ENCODE assay signal across 14 cellular contexts in the genomic region with DNA sequence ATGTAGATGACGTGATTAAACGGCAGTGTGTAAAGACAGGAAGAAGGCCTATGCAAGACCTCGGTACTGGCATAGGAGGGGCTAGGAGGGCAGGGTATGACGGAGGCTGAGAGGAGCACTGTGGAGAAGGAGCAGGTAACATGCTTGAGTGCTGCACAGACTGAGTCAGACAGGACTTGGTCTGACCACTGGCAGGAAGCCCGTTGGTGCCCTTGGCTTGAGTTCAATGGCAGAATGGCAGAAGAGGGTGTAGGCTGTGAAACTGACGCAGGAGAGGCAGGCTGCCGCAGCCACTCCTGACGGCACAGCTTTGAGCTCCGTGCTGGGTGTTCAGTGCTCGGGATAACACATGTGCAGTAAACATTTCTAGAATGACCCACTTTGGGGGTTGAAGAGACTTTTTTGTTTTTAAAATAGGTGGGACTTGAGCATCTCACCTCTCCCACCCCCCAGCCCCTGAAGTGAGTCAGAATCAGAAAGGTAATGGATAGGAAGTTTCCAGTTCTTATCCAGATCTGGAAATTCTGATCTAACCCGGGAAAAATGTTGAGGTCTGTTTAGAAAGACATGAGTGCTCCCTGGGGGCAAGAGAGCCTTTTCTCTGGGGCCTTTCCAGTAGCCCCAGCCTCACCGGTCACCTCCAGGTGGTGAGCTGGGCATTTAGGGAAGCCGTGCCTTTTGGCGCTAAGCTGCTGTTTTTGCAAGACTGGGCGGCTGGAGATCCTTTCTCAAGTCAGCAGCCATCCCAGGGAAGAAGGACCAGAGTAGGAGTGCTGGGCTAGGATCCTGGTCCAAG.
A peak's percentile ranks its signal among the peaks of the same experiment; 100 is the strongest.
DNase-seq lines count a peak whose midpoint lies in the region; ATAC-seq and TF ChIP-seq lines count a peak whose summit lies in the region.
"Had no signal": no experiment of that assay in that cellular context is flagged by ENCODE, and none has a peak within 500 bp of the region (broad histone marks: within the 10 kb centered on the region; RNA-seq: fewer than 3 reads in every experiment).

No MANE protein-coding gene starts in this region.

- H3K18ac ChIP-seq in H9 (ENCODE audit: insufficient read length, low read depth, low read length), result peak overlapping the region; percentile 48

- no peaks in the 10 kb centered on the region for H3K23me2 ChIP-seq in H9 (ENCODE audit: insufficient read length, low read depth, low read length, poor library complexity, severe bottlenecking)

- no peak overlapping the region for H2BK15ac ChIP-seq in H9 (ENCODE audit: low read depth, low read length)

- H3K9me3 ChIP-seq in H9 (ENCODE audit: control insufficient read depth, low read depth, low read length), result no peaks in the 10 kb centered on the region
- H3K9me3 ChIP-seq in psoas muscle, result no peaks in the 10 kb centered on the region

- H2BK120ac ChIP-seq in H9 (ENCODE audit: low read depth, low read length, poor library complexity, severe bottlenecking), result no peak overlapping the region

- H3K27ac ChIP-seq in H9 (ENCODE audit: insufficient read length, low read depth, low read length), result no peak overlapping the region
- no peak overlapping the region for H3K27ac ChIP-seq in psoas muscle
- H3K27ac ChIP-seq: hepatocyte, SK-N-MC had no signal

- H3K4me2 ChIP-seq in H9 (ENCODE audit: insufficient read depth, insufficient read length, low read length), result no peak overlapping the region
- H3K4me2 ChIP-seq: hepatocyte had no signal

- H4K8ac ChIP-seq in H9 (replicated peaks; ENCODE audit: insufficient read length, low read depth, low read length), result no peak overlapping the region

- no peak overlapping the region for H4K91ac ChIP-seq in H9 (ENCODE audit: insufficient read length, low read depth, low read length)

- H3K4me3 ChIP-seq in epithelial cell of proximal tubule (ENCODE audit: low read depth, low read length) (peak overlapping the region; percentile 1), psoas muscle (no peak overlapping the region)
- H3K4me3 ChIP-seq: hepatocyte, SK-N-MC had no signal

- intact Hi-C loops in psoas muscle (cut with DNase I), result loop anchor here (5.0 to 10.0 kb wide), 3 partner anchors 686 to 908 kb away; no protein-coding TSS in a partner anchor

- no peaks in the 10 kb centered on the region for H3K4me1 ChIP-seq in H9 (ENCODE audit: insufficient read depth, low read length)
- no peaks in the 10 kb centered on the region for H3K4me1 ChIP-seq in psoas muscle

- no peak overlapping the region for H3T11ph ChIP-seq in H9 (ENCODE audit: low read length)

- H3K4me3 Mint-ChIP-seq in H9, result no peak overlapping the region
- H3K4me3 Mint-ChIP-seq: activated naive CD4-positive, alpha-beta T cell treated with anti-CD3 and anti-CD28 coated beads, Interleukin-2, amount 50 U/mL, for 24 hours; CD4-positive, CD25-positive, alpha-beta regulatory T cell had no signal

- no peak overlapping the region for H2AK5ac ChIP-seq in H9 (ENCODE audit: insufficient read length, low read length)

- H3K14ac ChIP-seq in H9 (ENCODE audit: insufficient read depth, low read length), result peak overlapping the region; percentile 69; the same call in 1 of the 2 replicates

- no peak overlapping the region for H2BK20ac ChIP-seq in H9 (ENCODE audit: low read depth, low read length, poor library complexity, severe bottlenecking)

- no peak for DNase-seq in H9
- DNase-seq in RPMI7951 (ENCODE audit: low read depth), result peak; percentile 87
- DNase-seq in epithelial cell of proximal tubule (ENCODE audit: low read depth), result peak; percentile 81
- peak; percentile 48 to 61 for DNase-seq in psoas muscle
- no peak for DNase-seq in SW 1271 (lab: John Stamatoyannopoulos, UW)
- no peak for DNase-seq in activated CD8-positive, alpha-beta memory T cell treated with anti-CD3 and anti-CD28 coated beads, Interleukin-2, amount 50 U/mL, for 48 hours
- DNase-seq in GM19240 (ENCODE audit: insufficient read length, low spot score), result no peak
- no peak for DNase-seq in NCI-H1694 treated with DMSO at 0.1 percent for 48 hours (lab: John Stamatoyannopoulos, UW)
- DNase-seq: CD4-positive, CD25-positive, alpha-beta regulatory T cell; effector CD8-positive, alpha-beta T cell; NCI-H446 had no signal

- peaks cover 3 to 7% of the 10 kb centered on the region in 2 experiments; a peak in 3 of 5 replicates for H3K9me3 Mint-ChIP-seq in H9
- H3K9me3 Mint-ChIP-seq: activated naive CD4-positive, alpha-beta T cell treated with anti-CD3 and anti-CD28 coated beads, Interleukin-2, amount 50 U/mL, for 24 hours; CD4-positive, CD25-positive, alpha-beta regulatory T cell had no signal

- no peak overlapping the region for H3K27ac Mint-ChIP-seq in H9
- H3K27ac Mint-ChIP-seq: activated naive CD4-positive, alpha-beta T cell treated with anti-CD3 and anti-CD28 coated beads, Interleukin-2, amount 50 U/mL, for 24 hours; CD4-positive, CD25-positive, alpha-beta regulatory T cell had no signal

- H3K79me1 ChIP-seq in H9 (ENCODE audit: insufficient read depth, low read depth, low read length, poor library complexity, severe bottlenecking), result no peaks in the 10 kb centered on the region

- peaks cover 0 to 7% (median 0%) of the 10 kb centered on the region in 3 experiments; a peak in 4 of 7 replicates for H3K36me3 Mint-ChIP-seq in H9 (ENCODE audit: insufficient read depth in 1 of 3, low read depth in 3 of 3)
- H3K36me3 Mint-ChIP-seq: activated naive CD4-positive, alpha-beta T cell treated with anti-CD3 and anti-CD28 coated beads, Interleukin-2, amount 50 U/mL, for 24 hours; CD4-positive, CD25-positive, alpha-beta regulatory T cell had no signal

- TF ChIP-seq CTCF in H9 (conservative IDR thresholded peaks at IDR 0.05), result no peak
- TF ChIP-seq CTCF in epithelial cell of proximal tubule (conservative IDR thresholded peaks at IDR 0.05; ENCODE audit: low read depth, low read length), result no peak
- no peak for TF ChIP-seq CTCF in psoas muscle (IDR thresholded peaks at IDR 0.05)

- no peaks in the 10 kb centered on the region for H3K79me2 ChIP-seq in H9 (ENCODE audit: insufficient read depth, low read length)
- H3K79me2 ChIP-seq: hepatocyte had no signal

- no peak overlapping the region for H2BK12ac ChIP-seq in H9 (ENCODE audit: insufficient read length, low read depth, low read length)

- H2AFZ ChIP-seq in H9 (ENCODE audit: low read length), result no peak overlapping the region
- H2AFZ ChIP-seq: hepatocyte had no signal

- no peaks in the 10 kb centered on the region for H4K20me1 ChIP-seq in H9 (ENCODE audit: control insufficient read depth, insufficient read depth, insufficient read length)

- no peak overlapping the region for H3K23ac ChIP-seq in H9 (ENCODE audit: insufficient read length, low read depth, low read length)

- no peaks in the 10 kb centered on the region for H3K36me3 ChIP-seq in psoas muscle (ENCODE audit: insufficient read depth in 1 of 2, low read depth in 1 of 2)

- no peak overlapping the region for H3K9ac ChIP-seq in H9 (ENCODE audit: extremely low read depth, insufficient read length, low read length)

- ATAC-seq in psoas muscle, result peak in 3 of 4 donors; percentile 17 to 56 (median 30)

- peaks cover 2% of the 10 kb centered on the region; the same call in 1 of the 2 replicates for H3K27me3 Mint-ChIP-seq in H9 (ENCODE audit: low read depth)
- H3K27me3 Mint-ChIP-seq: activated naive CD4-positive, alpha-beta T cell treated with anti-CD3 and anti-CD28 coated beads, Interleukin-2, amount 50 U/mL, for 24 hours had no signal

- H2BK5ac ChIP-seq in H9 (ENCODE audit: insufficient read length, low read length), result no peak overlapping the region

- WGBS in H9 (ENCODE audit: extremely low coverage, insufficient read length, low lambda C conversion rate), result no CpG with 5 or more reads among the region's 15 CpGs
- 57 to 77% (median 62%) methylated on average over 15 of the region's 15 CpGs for WGBS in psoas muscle, 3 donors

- H3K56ac ChIP-seq in H9 (ENCODE audit: insufficient read length, low read depth, low read length), result no peak overlapping the region

- H3K4ac ChIP-seq in H9 (ENCODE audit: low read depth, low read length), result no peak overlapping the region

- no peaks in the 10 kb centered on the region for H3K27me3 ChIP-seq in H9 (ENCODE audit: insufficient read depth, low read length)
- peaks cover 0 to 3% (median 0%) of the 10 kb centered on the region in 3 donors for H3K27me3 ChIP-seq in psoas muscle (ENCODE audit: insufficient read depth in 3 of 3, low read length in 2 of 3)
- H3K27me3 ChIP-seq: hepatocyte had no signal

- H3K4me1 Mint-ChIP-seq in H9, result peaks cover 25 to 33% of the 10 kb centered on the region in 2 experiments

- H4K5ac ChIP-seq in H9 (ENCODE audit: insufficient read length, low read depth, low read length), result no peak overlapping the region

Comparison
In these comparisons a context has a peak if more than half of its experiments do, and no peak if none do; other contexts are left out.
1. DNase-seq: peak in RPMI7951 (single experiment), epithelial cell of proximal tubule (single experiment) and psoas muscle (2 of 2); none in H9 (single experiment), SW 1271 (0 of 2), activated CD8-positive, alpha-beta memory T cell treated with anti-CD3 and anti-CD28 coated beads, Interleukin-2, amount 50 U/mL, for 48 hours (single experiment), GM19240 (single experiment) and NCI-H1694 treated with DMSO at 0.1 percent for 48 hours (single experiment).